In the genomic region with DNA sequence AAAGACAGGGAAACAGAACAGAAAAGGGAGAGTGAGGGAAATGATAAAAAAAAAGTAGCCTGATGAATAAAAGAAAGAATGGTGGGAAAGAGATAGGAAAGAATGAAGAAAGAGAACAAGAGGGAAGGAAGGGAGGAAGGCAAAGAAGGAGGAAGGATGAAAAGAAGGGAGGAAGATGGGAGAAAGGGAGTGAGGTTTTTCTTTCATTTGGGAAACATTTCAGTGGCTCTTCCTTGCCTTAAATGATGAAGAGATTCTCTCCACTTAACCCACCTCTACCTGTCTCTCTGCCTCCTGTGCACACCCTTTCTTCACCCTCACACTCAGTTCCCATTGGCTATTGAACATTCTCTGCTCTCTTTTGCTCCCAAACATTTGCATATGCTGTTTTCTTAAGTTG, we compare ENCODE assay signal across 18 cellular contexts.
DNase-seq lines count a peak whose midpoint lies in the region; ATAC-seq, FAIRE-seq and TF ChIP-seq lines count a peak whose summit lies in the region.
"Had no signal": no experiment of that assay in that cellular context is flagged by ENCODE, and none has a peak within 500 bp of the region (broad histone marks: within the 10 kb centered on the region; RNA-seq: fewer than 3 reads in every experiment).

No MANE protein-coding gene starts in this region.

- H3K36me3 Mint-ChIP-seq in GM23338 (ENCODE audit: low read depth), result no peaks in the 10 kb centered on the region
- no peaks in the 10 kb centered on the region for H3K36me3 Mint-ChIP-seq in activated naive CD8-positive, alpha-beta T cell treated with anti-CD3 and anti-CD28 coated beads for 36 hours
- H3K36me3 Mint-ChIP-seq: CD4-positive, alpha-beta memory T cell had no signal

- no peak overlapping the region for H3K23ac ChIP-seq in H1 (ENCODE audit: insufficient read length)

- no peak overlapping the region for H2BK5ac ChIP-seq in H1 (ENCODE audit: low read depth, low read length)

- H3K79me2 ChIP-seq in GM23338 (replicated peaks; ENCODE audit: insufficient read depth), result no peaks in the 10 kb centered on the region
- no peaks in the 10 kb centered on the region for H3K79me2 ChIP-seq in H1 (ENCODE audit: control insufficient read depth in 1 of 2, insufficient read depth in 2 of 2, low read length in 2 of 2)

- H3K9me3 Mint-ChIP-seq in GM23338, result no peaks in the 10 kb centered on the region
- peaks cover 3% of the 10 kb centered on the region for H3K9me3 Mint-ChIP-seq in activated naive CD8-positive, alpha-beta T cell treated with anti-CD3 and anti-CD28 coated beads for 36 hours

- no peaks in the 10 kb centered on the region for H3K23me2 ChIP-seq in H1 (ENCODE audit: low read depth, low read length)

- H3K36me3 ChIP-seq in GM23338 (ENCODE audit: insufficient read depth), result no peaks in the 10 kb centered on the region
- no peaks in the 10 kb centered on the region for H3K36me3 ChIP-seq in SJSA1
- no peaks in the 10 kb centered on the region for H3K36me3 ChIP-seq in H1 (ENCODE audit: control insufficient read depth in 2 of 4, insufficient read depth in 4 of 4, low read length in 3 of 4)
- H3K36me3 ChIP-seq: HAP-1 had no signal

- H3K27ac Mint-ChIP-seq in GM23338, result 0 out of 2 replicates have a peak overlapping the region, but pooled peaks have one; percentile 28
- no peak overlapping the region for H3K27ac Mint-ChIP-seq in activated naive CD8-positive, alpha-beta T cell treated with anti-CD3 and anti-CD28 coated beads for 36 hours
- H3K27ac Mint-ChIP-seq: CD4-positive, alpha-beta memory T cell; HFFc6 had no signal

- no peak overlapping the region for H2BK15ac ChIP-seq in H1 (ENCODE audit: low read length)

- no peak overlapping the region for H2BK12ac ChIP-seq in H1 (ENCODE audit: low read depth, low read length)

- POLR2A ChIA-PET in H1 (lab: Charles Lee; ENCODE audit: partially characterized antibody), result no interaction called here

- H2BK20ac ChIP-seq in H1 (ENCODE audit: low read length), result no peak overlapping the region

- TF ChIP-seq CTCF in GM23338 (conservative IDR thresholded peaks at IDR 0.05; ENCODE audit: low read depth in 2 of 2) (no peak), H1 (IDR thresholded peaks at IDR 0.05; ENCODE audit: control extremely low read depth in 1 of 3, insufficient read depth in 1 of 3, low read depth in 1 of 3, low read length in 3 of 3) (no peak)

- H3K4me3 Mint-ChIP-seq in GM23338, result no peak overlapping the region
- H3K4me3 Mint-ChIP-seq in activated naive CD8-positive, alpha-beta T cell treated with anti-CD3 and anti-CD28 coated beads for 36 hours, result no peak overlapping the region
- H3K4me3 Mint-ChIP-seq: CD4-positive, alpha-beta memory T cell; HFFc6 had no signal

- H3K9ac ChIP-seq in H1 (replicated peaks in 1 of 4; ENCODE audit: extremely low read depth in 1 of 4, low read depth in 3 of 4, low read length in 3 of 4), result no peak overlapping the region
- H3K9ac ChIP-seq: GM23248 had no signal

- H3K27me3 ChIP-seq in GM23338 (ENCODE audit: insufficient read depth), result no peaks in the 10 kb centered on the region
- H3K27me3 ChIP-seq in SJSA1 (replicated peaks), result no peaks in the 10 kb centered on the region
- H3K27me3 ChIP-seq in H1 (replicated peaks in 1 of 4; ENCODE audit: control insufficient read depth in 3 of 4, extremely low read depth in 1 of 4, insufficient read depth in 3 of 4, low read length in 3 of 4), result no peaks in the 10 kb centered on the region

- H2AFZ ChIP-seq in GM23338 (no peak overlapping the region), H1 (ENCODE audit: low read length) (0 out of 2 replicates have a peak overlapping the region, but pooled peaks have one; percentile 14)
- H2AFZ ChIP-seq: GM23248 had no signal

- H4K20me1 ChIP-seq in GM23338 (replicated peaks; ENCODE audit: insufficient read depth), result no peaks in the 10 kb centered on the region
- no peaks in the 10 kb centered on the region for H4K20me1 ChIP-seq in H1 (replicated peaks in 1 of 2; ENCODE audit: control insufficient read depth in 1 of 2, insufficient read depth in 2 of 2, low read length in 2 of 2)

- CTCF ChIA-PET in H1 (lab: Charles Lee; ENCODE audit: partially characterized antibody), result no interaction called here

- no peak overlapping the region for H4K91ac ChIP-seq in H1 (replicated peaks; ENCODE audit: insufficient read length, low read length)

- TF ChIP-seq EP300 in H1 (IDR thresholded peaks at IDR 0.05; ENCODE audit: borderline replicate concordance in 1 of 2, low read depth in 2 of 2, low read length in 2 of 2), result no peak

- FAIRE-seq in H1 (lab: Jason Lieb, UNC), result no peak
- FAIRE-seq: GM12891, GM18507, H54 had no signal

- H3K18ac ChIP-seq in H1 (ENCODE audit: extremely low read depth, low read length), result no peak overlapping the region

- no peak overlapping the region for H3K4me3 ChIP-seq in GM23338
- no peak overlapping the region for H3K4me3 ChIP-seq in SJSA1
- no peak overlapping the region for H3K4me3 ChIP-seq in H1 (ENCODE audit: extremely low read depth in 1 of 4, insufficient read depth in 2 of 4, low read depth in 3 of 4, low read length in 4 of 4)
- H3K4me3 ChIP-seq: GM23248, HAP-1 had no signal

- no peaks in the 10 kb centered on the region for H3F3A ChIP-seq in GM23338 (replicated peaks; ENCODE audit: low read depth)

- H3K27me3 Mint-ChIP-seq in GM23338 (ENCODE audit: insufficient read depth, low read depth, poor library complexity), result no peaks in the 10 kb centered on the region
- no peaks in the 10 kb centered on the region for H3K27me3 Mint-ChIP-seq in activated naive CD8-positive, alpha-beta T cell treated with anti-CD3 and anti-CD28 coated beads for 36 hours
- H3K27me3 Mint-ChIP-seq: CD4-positive, alpha-beta memory T cell had no signal

- no peak overlapping the region for H3K14ac ChIP-seq in H1 (ENCODE audit: insufficient read length)

- H3K9me3 ChIP-seq in SJSA1 (replicated peaks) (no peaks in the 10 kb centered on the region), H1 (ENCODE audit: insufficient read depth in 2 of 2, low read depth in 1 of 2, low read length in 1 of 2) (no peaks in the 10 kb centered on the region)
- H3K9me3 ChIP-seq: HAP-1 had no signal

- no peak for ATAC-seq in GM23338
- no peak for ATAC-seq in HG02623 (IDR thresholded peaks at IDR 0.05; ENCODE audit: unreplicated experiment)
- no peak for ATAC-seq in GM21515 (IDR thresholded peaks at IDR 0.05; ENCODE audit: unreplicated experiment)

- H3K4ac ChIP-seq in H1 (replicated peaks; ENCODE audit: insufficient read length, low read depth, low read length), result no peak overlapping the region

- peaks cover 3% of the 10 kb centered on the region; the same call in 1 of the 3 replicates for H3K4me1 Mint-ChIP-seq in GM23338
- no peaks in the 10 kb centered on the region for H3K4me1 Mint-ChIP-seq in activated naive CD8-positive, alpha-beta T cell treated with anti-CD3 and anti-CD28 coated beads for 36 hours
- H3K4me1 Mint-ChIP-seq: CD4-positive, alpha-beta memory T cell had no signal

- no peak for TF ChIP-seq RAD21 in H1 (IDR thresholded peaks at IDR 0.05 in 1 of 2, conservative IDR thresholded peaks at IDR 0.05 in 1 of 2; ENCODE audit: low read depth in 2 of 2, low read length in 2 of 2)

- H3K79me1 ChIP-seq in H1 (ENCODE audit: low read depth, low read length), result no peaks in the 10 kb centered on the region

- no peaks in the 10 kb centered on the region for H3K4me1 ChIP-seq in GM23338 (ENCODE audit: insufficient read depth)
- peaks cover 33% of the 10 kb centered on the region for H3K4me1 ChIP-seq in SJSA1 (replicated peaks)
- no peaks in the 10 kb centered on the region for H3K4me1 ChIP-seq in H1 (replicated peaks in 1 of 4; ENCODE audit: control insufficient read depth in 3 of 4, insufficient read depth in 4 of 4, low read length in 3 of 4)

- no peak overlapping the region for H3K4me2 ChIP-seq in GM23338
- no peak overlapping the region for H3K4me2 ChIP-seq in H1 (ENCODE audit: insufficient read depth in 1 of 2, low read depth in 2 of 2, low read length in 2 of 2)

- no peak overlapping the region for H4K5ac ChIP-seq in H1 (ENCODE audit: insufficient read length, low read depth, low read length)

- no peak overlapping the region for H3K27ac ChIP-seq in GM23338 (ENCODE audit: low read depth)
- H3K27ac ChIP-seq in SJSA1, result peak overlapping the region; percentile 93
- H3K27ac ChIP-seq in H1 (ENCODE audit: low read depth, low read length), result no peak overlapping the region
- H3K27ac ChIP-seq: GM23248 had no signal

- H3K9me2 ChIP-seq in GM23338 (ENCODE audit: insufficient read depth), result no peaks in the 10 kb centered on the region

- H3K56ac ChIP-seq in H1 (replicated peaks; ENCODE audit: insufficient read length, low read depth, low read length), result no peak overlapping the region

- no peak overlapping the region for H2BK120ac ChIP-seq in H1 (replicated peaks; ENCODE audit: low read depth, low read length)

- no peak overlapping the region for H4K8ac ChIP-seq in H1 (ENCODE audit: extremely low read depth, insufficient read depth, low read length)

- no peak overlapping the region for H2AK5ac ChIP-seq in H1 (ENCODE audit: low read depth, low read length)

- no peak for TF ChIP-seq POLR2A in H1 (IDR thresholded peaks at IDR 0.05; ENCODE audit: control extremely low read depth in 1 of 2, low read depth in 2 of 2, low read length in 2 of 2)

- DNase-seq in GM23338 (ENCODE audit: low spot score) (no peak), SJSA1 (ENCODE audit: low read depth in 1 of 2, low spot score in 2 of 2) (no peak), H1 (ENCODE audit: low read depth in 1 of 2, low spot score in 2 of 2) (no peak)
- no peak for DNase-seq in activated naive CD8-positive, alpha-beta T cell treated with anti-CD3 and anti-CD28 coated beads for 36 hours
- DNase-seq: C1 segment of cervical spinal cord; Calu3; CD4-positive, alpha-beta memory T cell; COR-L47; DMS79 treated with DMSO at 0.1 percent for 48 hours; GF-D8; GM23248; HFFc6 had no signal

TF ChIP-seq in H1, 55 proteins besides CTCF, POLR2A, EP300 and RAD21 (continues in another document):
- TF ChIP-seq POU5F1 (IDR thresholded peaks at IDR 0.05; ENCODE audit: low read depth, low read length) (no peak), NANOG (IDR thresholded peaks at IDR 0.05; ENCODE audit: insufficient read depth, low read depth, low read length, poor library complexity, severe bottlenecking) (no peak), FOSL1 (IDR thresholded peaks at IDR 0.05; ENCODE audit: insufficient read depth, low read depth, low read length) (no peak), KDM4A (IDR thresholded peaks at IDR 0.05; ENCODE audit: low read depth, low read length, severe bottlenecking) (no peak), CREB1 (IDR thresholded peaks at IDR 0.05) (no peak), SP1 (IDR thresholded peaks at IDR 0.05; ENCODE audit: low read depth, low read length) (no peak), SAP30 (IDR thresholded peaks at IDR 0.05; ENCODE audit: insufficient read depth, insufficient replicate concordance, low read length) (no peak)
- TF ChIP-seq, protein P1, sequence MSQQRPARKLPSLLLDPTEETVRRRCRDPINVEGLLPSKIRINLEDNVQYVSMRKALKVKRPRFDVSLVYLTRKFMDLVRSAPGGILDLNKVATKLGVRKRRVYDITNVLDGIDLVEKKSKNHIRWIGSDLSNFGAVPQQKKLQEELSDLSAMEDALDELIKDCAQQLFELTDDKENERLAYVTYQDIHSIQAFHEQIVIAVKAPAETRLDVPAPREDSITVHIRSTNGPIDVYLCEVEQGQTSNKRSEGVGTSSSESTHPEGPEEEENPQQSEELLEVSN (IDR thresholded peaks at IDR 0.05), result no peak
